In the genomic region with DNA sequence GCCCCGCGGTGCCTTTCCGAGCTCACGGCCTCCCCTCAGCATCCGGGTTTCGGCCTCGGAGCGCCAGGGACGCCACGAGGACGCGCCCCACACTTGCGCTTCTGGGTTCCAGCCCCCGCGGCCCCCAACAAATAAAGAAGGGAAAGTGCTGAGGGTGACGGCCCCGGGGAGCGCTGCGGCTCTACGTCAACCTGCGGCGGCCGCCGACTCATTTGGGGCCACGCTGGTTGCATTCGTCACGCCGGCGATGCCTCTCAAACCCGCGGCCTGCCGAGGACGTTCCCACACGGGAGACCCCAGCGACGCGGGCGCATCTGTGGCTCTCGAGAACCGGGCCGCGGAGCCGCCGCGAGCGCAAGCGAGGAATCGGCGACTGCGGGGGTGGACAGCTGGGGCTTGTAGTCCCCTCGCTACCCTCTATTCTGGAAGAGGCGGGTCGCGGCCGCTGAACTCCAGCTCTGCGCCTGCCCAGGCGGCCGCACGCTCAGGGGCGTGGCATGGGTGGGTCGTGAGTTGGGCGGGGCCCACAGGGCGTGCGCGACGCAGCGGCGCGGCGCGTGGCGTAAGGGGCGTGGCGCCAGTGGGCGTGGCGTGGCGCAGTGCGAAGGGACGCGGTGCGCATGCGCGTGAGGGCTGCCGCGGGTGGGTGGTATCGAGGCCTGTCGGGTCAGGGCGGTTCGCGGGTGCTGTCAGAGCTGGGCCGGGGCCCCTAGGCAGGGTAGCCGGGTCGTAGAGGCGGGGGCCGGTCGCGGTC, we compare ENCODE assay signal across 8 cellular contexts. TPM values are rescaled to one million over a fixed set of nuclear protein-coding genes. Genes with fewer than 3 reads are reported as not detected.
DNase-seq lines count a peak whose midpoint lies in the region; ATAC-seq, FAIRE-seq and TF ChIP-seq lines count a peak whose summit lies in the region.

A gene with protein sequence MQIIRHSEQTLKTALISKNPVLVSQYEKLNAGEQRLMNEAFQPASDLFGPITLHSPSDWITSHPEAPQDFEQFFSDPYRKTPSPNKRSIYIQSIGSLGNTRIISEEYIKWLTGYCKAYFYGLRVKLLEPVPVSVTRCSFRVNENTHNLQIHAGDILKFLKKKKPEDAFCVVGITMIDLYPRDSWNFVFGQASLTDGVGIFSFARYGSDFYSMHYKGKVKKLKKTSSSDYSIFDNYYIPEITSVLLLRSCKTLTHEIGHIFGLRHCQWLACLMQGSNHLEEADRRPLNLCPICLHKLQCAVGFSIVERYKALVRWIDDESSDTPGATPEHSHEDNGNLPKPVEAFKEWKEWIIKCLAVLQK (plus strand): TSS at position 599 of the 754 bp plus-strand sequence. CDS start 2,145 bp downstream, outside the sequence.

- peak; percentile 86 for ATAC-seq in HG02852 (IDR thresholded peaks at IDR 0.05; ENCODE audit: unreplicated experiment)

- peak; percentile 100 for FAIRE-seq in GM12892 (lab: Jason Lieb, UNC)

- H4K12ac ChIP-seq in trophoblast cell (ENCODE audit: low read depth, low read length) = peak within 1 kb of the TSS; percentile 67

- H4K8ac ChIP-seq in trophoblast cell (ENCODE audit: low read depth, low read length) = peak within 1 kb of the TSS; percentile 88

- peaks cover 10% of the 10 kb centered on the region for H3K79me1 ChIP-seq in trophoblast cell (ENCODE audit: low read length)

- peak within 1 kb of the TSS; percentile 63 for H4K91ac ChIP-seq in trophoblast cell (ENCODE audit: low read depth, low read length)

- H3K4me3 ChIP-seq in adipocyte (ENCODE audit: low read length) (peak within 1 kb of the TSS; percentile 85), cardiac muscle cell (peak within 1 kb of the TSS; percentile 89), trophoblast cell (ENCODE audit: low read depth, low read length) (peak within 1 kb of the TSS; percentile 83), tibial nerve (peak within 1 kb of the TSS; percentile 68 to 96 (median 88))

- H3K9ac ChIP-seq in adipocyte (ENCODE audit: low read length) (peak within 1 kb of the TSS; percentile 97), trophoblast cell (ENCODE audit: low read length) (peak within 1 kb of the TSS; percentile 87)

- DNase-seq in GM12892 (ENCODE audit: insufficient read length) (peak; percentile 72), NCI-H1436 treated with DMSO at 0.1 percent for 48 hours (lab: John Stamatoyannopoulos, UW) (peak; percentile 38), T follicular helper cell (ENCODE audit: low read depth) (peak; percentile 94), adipocyte (ENCODE audit: low read depth) (peak; percentile 98), cardiac muscle cell (ENCODE audit: low read depth in 1 of 2, low spot score in 1 of 2) (peak; percentile 97), trophoblast cell (peak; percentile 91 to 98), tibial nerve (ENCODE audit: low spot score in 2 of 2) (peak; percentile 88 to 89)

- H2BK120ac ChIP-seq in trophoblast cell (ENCODE audit: insufficient read depth, low read length, poor library complexity) = peak within 1 kb of the TSS; percentile 39

- peak within 1 kb of the TSS; percentile 93 for H3K27ac ChIP-seq in cardiac muscle cell
- peak within 1 kb of the TSS; percentile 51 for H3K27ac ChIP-seq in trophoblast cell (ENCODE audit: low read depth, low read length)
- H3K27ac ChIP-seq in tibial nerve = peak within 1 kb of the TSS; percentile 94 to 98 (median 97)

- H3K79me2 ChIP-seq in trophoblast cell (ENCODE audit: control insufficient read depth, insufficient read depth, low read length, poor library complexity) = peaks cover 9% of the 10 kb centered on the region

- H3K18ac ChIP-seq in trophoblast cell (ENCODE audit: low read length) = peak within 1 kb of the TSS; percentile 44

- peak; percentile 31 to 99 for TF ChIP-seq EP300 in tibial nerve (IDR thresholded peaks at IDR 0.05)

- peak within 1 kb of the TSS; percentile 84 for H3K14ac ChIP-seq in trophoblast cell (ENCODE audit: low read length)

- H2BK12ac ChIP-seq in trophoblast cell (ENCODE audit: low read length) = no peak within 1 kb of the TSS

- H3K23ac ChIP-seq in trophoblast cell (ENCODE audit: low read length) = no peak within 1 kb of the TSS

- H3K9me3 ChIP-seq in adipocyte (ENCODE audit: control insufficient read depth, low read length) (no peaks in the 10 kb centered on the region), cardiac muscle cell (ENCODE audit: low read depth) (no peaks in the 10 kb centered on the region), trophoblast cell (ENCODE audit: insufficient read depth, low read depth, low read length) (no peaks in the 10 kb centered on the region), tibial nerve (no peaks in the 10 kb centered on the region)

- no CpG with 5 or more reads among the region's 97 CpGs for WGBS in trophoblast cell (ENCODE audit: extremely low coverage, insufficient coverage, insufficient read length)
- WGBS in tibial nerve, 2 donors = 0 to 1% methylated on average over 57 to 61 of the region's 97 CpGs

- H3K4me1 ChIP-seq in adipocyte (ENCODE audit: control insufficient read depth, insufficient read depth, low read length) (peaks cover 7% of the 10 kb centered on the region), cardiac muscle cell (ENCODE audit: low read depth) (peaks cover 4% of the 10 kb centered on the region), trophoblast cell (ENCODE audit: control insufficient read depth in 1 of 2, insufficient read depth in 2 of 2, low read length in 2 of 2) (peaks cover 4% of the 10 kb centered on the region in 2 experiments), tibial nerve (peaks cover 0 to 20% (median 6%) of the 10 kb centered on the region in 4 donors)

- peak within 1 kb of the TSS; percentile 65 for H3K4ac ChIP-seq in trophoblast cell (ENCODE audit: low read depth, low read length)

- H3K36me3 ChIP-seq in adipocyte (ENCODE audit: control insufficient read depth, insufficient read depth, low read length, severe bottlenecking) = peaks cover 24% of the 10 kb centered on the region
- H3K36me3 ChIP-seq in cardiac muscle cell = peaks cover 8% of the 10 kb centered on the region
- H3K36me3 ChIP-seq in trophoblast cell (ENCODE audit: control insufficient read depth in 1 of 2, insufficient read depth in 2 of 2, low read length in 2 of 2) = peaks cover 2 to 3% of the 10 kb centered on the region in 2 experiments
- peaks cover 0 to 23% (median 0%) of the 10 kb centered on the region in 3 donors for H3K36me3 ChIP-seq in tibial nerve

- peak within 1 kb of the TSS; percentile 37 for H2AK5ac ChIP-seq in trophoblast cell (ENCODE audit: low read length)

- H2AFZ ChIP-seq in trophoblast cell (ENCODE audit: insufficient read depth, low read length, poor library complexity) = peak within 1 kb of the TSS; percentile 53

- H3K4me2 ChIP-seq in trophoblast cell (ENCODE audit: low read length) = peak within 1 kb of the TSS; percentile 73

- peak; percentile 87 for TF ChIP-seq POLR2A in GM12892 (IDR thresholded peaks at IDR 0.05; ENCODE audit: low read depth, low read length)
- TF ChIP-seq POLR2A in tibial nerve (IDR thresholded peaks at IDR 0.05) = peak; percentile 91 to 98

- H2BK5ac ChIP-seq in trophoblast cell (ENCODE audit: low read depth, low read length, poor library complexity) = peak within 1 kb of the TSS; percentile 34

- H3K27me3 ChIP-seq in adipocyte (replicated peaks; ENCODE audit: control insufficient read depth, insufficient read depth, low read length) (no peaks in the 10 kb centered on the region), cardiac muscle cell (no peaks in the 10 kb centered on the region), trophoblast cell (ENCODE audit: insufficient read depth, low read length) (no peaks in the 10 kb centered on the region), tibial nerve (no peaks in the 10 kb centered on the region)

- TF ChIP-seq CTCF in cardiac muscle cell (IDR thresholded peaks at IDR 0.05; ENCODE audit: low read depth, low read length) (no peak), tibial nerve (IDR thresholded peaks at IDR 0.05) (peak in 2 of 5 experiments; percentile 45 to 49)

RNA-seq across cellular contexts. Expression of the gene that starts here (rescaled TPM):
- polyA plus RNA-seq in GM12892 (2012; ENCODE audit: missing spikeins) = 118 TPM
- total RNA-seq in cardiac muscle cell (63.1 and 69.2 TPM in 2 replicates), tibial nerve (10 to 100 TPM; 27.6 to 38.2 (median 31.7) TPM)
- 122 and 153 TPM in 2 replicates for polyA plus RNA-seq in cardiac muscle cell
- polyA plus RNA-seq in trophoblast cell (2013) = 102 and 110 TPM in 2 replicates

Comparison
In these comparisons a context has a peak if more than half of its experiments do, and no peak if none do; other contexts are left out.
1. Peak in every context shown above with its lines: DNase-seq, ATAC-seq, H3K4me3 ChIP-seq and H3K27ac ChIP-seq.
2. DNase-seq: peak in every context shown above with its lines; median percentile 98 in adipocyte; 97 in cardiac muscle cell; 94 in trophoblast cell; 94 in T follicular helper cell; 88 in tibial nerve; 72 in GM12892; 38 in NCI-H1436 treated with DMSO at 0.1 percent for 48 hours.